In the genomic region with DNA sequence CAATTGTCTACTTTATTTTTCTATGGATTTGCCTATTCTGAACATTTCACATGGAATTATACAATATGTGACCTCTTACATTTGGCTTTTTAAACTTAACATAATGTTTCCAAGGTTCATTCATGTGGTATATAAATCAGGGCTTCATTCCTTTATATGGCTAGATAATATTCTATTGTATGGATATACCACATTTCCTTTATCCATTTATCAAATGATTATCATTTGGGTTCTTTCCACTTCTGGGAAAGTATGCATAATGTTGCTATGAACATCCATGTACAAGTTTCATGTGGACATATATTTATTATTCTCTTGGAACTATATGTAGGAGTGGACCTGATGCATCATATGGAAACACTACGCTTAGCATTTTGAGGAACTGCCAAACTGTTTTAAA, we compare ENCODE assay signal across 16 cellular contexts.
DNase-seq lines count a peak whose midpoint lies in the region; ATAC-seq and TF ChIP-seq lines count a peak whose summit lies in the region.
"Had no signal": no experiment of that assay in that cellular context is flagged by ENCODE, and none has a peak within 500 bp of the region (broad histone marks: within the 10 kb centered on the region; RNA-seq: fewer than 3 reads in every experiment).

No MANE protein-coding gene starts in this region.

- no peak overlapping the region for H3K4me2 ChIP-seq in SK-N-SH
- H3K4me2 ChIP-seq in osteoblast (ENCODE audit: insufficient read depth, low read length) = no peak overlapping the region
- H3K4me2 ChIP-seq: A549 had no signal

- H2AFZ ChIP-seq in SK-N-SH (ENCODE audit: low read depth) (no peak overlapping the region), osteoblast (ENCODE audit: low read length) (no peak overlapping the region)

- H3K36me3 ChIP-seq in SK-N-SH (replicated peaks in 1 of 2; ENCODE audit: control insufficient read depth in 1 of 2, insufficient read depth in 2 of 2, low read length in 1 of 2) (no peaks in the 10 kb centered on the region), brain microvascular endothelial cell (replicated peaks) (no peaks in the 10 kb centered on the region), osteoblast (ENCODE audit: insufficient read depth, low read length) (no peaks in the 10 kb centered on the region)

- H3K9me3 ChIP-seq in SK-N-SH = peaks cover 11% of the 10 kb centered on the region; the same call in 1 of the 2 replicates
- no peaks in the 10 kb centered on the region for H3K9me3 ChIP-seq in osteoblast (ENCODE audit: low read depth, low read length)

- DNase-seq in SK-N-SH (no peak), brain microvascular endothelial cell (no peak), osteoblast (ENCODE audit: insufficient read length, low spot score, missing footprints) (no peak)
- DNase-seq in effector CD4-positive, alpha-beta T cell = no peak
- DNase-seq: AML-193; Caco-2; Calu3; CD4-positive, alpha-beta T cell; CD8-positive, alpha-beta T cell; DMS79 treated with DMSO at 0.1 percent for 48 hours; GF-D8 had no signal

- POLR2A ChIA-PET in SK-N-SH (lab: Yijun Ruan, JAX) = no interaction called here

- H3K9ac ChIP-seq in SK-N-SH = no peak overlapping the region
- H3K9ac ChIP-seq: BLaER1 treated with 17β-estradiol and CSF1 and Interleukin-3, amounts not matched to agents 10 nM and 100 nM had no signal

- CTCF ChIA-PET in SK-N-SH (lab: Yijun Ruan, JAX) = interaction anchor here (2.7 kb wide), 1 partner anchor 17 kb away, joined by 7 read pairs; no protein-coding TSS in a partner anchor

- no peaks in the 10 kb centered on the region for H3K9me2 ChIP-seq in SK-N-SH

- in situ Hi-C loops in brain microvascular endothelial cell (cut with HindIII; ENCODE audit: low pct_ligation_motif_present, low sequenced_read_pairs) = no loop called here

- peaks cover 10% of the 10 kb centered on the region for H3F3A ChIP-seq in SK-N-SH (replicated peaks; ENCODE audit: insufficient read depth)

- H3K4me1 ChIP-seq in SK-N-SH (ENCODE audit: control insufficient read depth in 1 of 2, insufficient read depth in 2 of 2, low read depth in 1 of 2, low read length in 1 of 2) (peaks cover 0 to 7% of the 10 kb centered on the region in 2 experiments; a peak in 1 of 4 replicates), osteoblast (ENCODE audit: insufficient read depth, low read length) (peaks cover 8% of the 10 kb centered on the region)
- H3K4me1 ChIP-seq: A549, Caco-2 had no signal

- no peak for TF ChIP-seq CTCF in SK-N-SH (IDR thresholded peaks at IDR 0.05)
- no peak for TF ChIP-seq CTCF in brain microvascular endothelial cell (IDR thresholded peaks at IDR 0.05; ENCODE audit: low read depth, low read length, missing control alignments)
- TF ChIP-seq CTCF in osteoblast (IDR thresholded peaks at IDR 0.05; ENCODE audit: extremely low read depth, low read depth, low read length) = no peak

- H3K27ac ChIP-seq in SK-N-SH (ENCODE audit: low read depth in 2 of 2, low read length in 1 of 2) (0 out of 4 replicates have a peak overlapping the region, but pooled peaks of 1 of the 2 experiments have one; percentile 63), brain microvascular endothelial cell (peak overlapping the region; percentile 93), osteoblast (ENCODE audit: low read depth, low read length) (peak overlapping the region; percentile 43)
- H3K27ac ChIP-seq: 22Rv1; A549; BLaER1 treated with 17β-estradiol and CSF1 and Interleukin-3, amounts not matched to agents 10 nM and 100 nM; C4-2B had no signal

- H3K27me3 ChIP-seq in SK-N-SH (ENCODE audit: insufficient read depth) = no peaks in the 10 kb centered on the region
- H3K27me3 ChIP-seq in brain microvascular endothelial cell (replicated peaks) = no peaks in the 10 kb centered on the region
- no peaks in the 10 kb centered on the region for H3K27me3 ChIP-seq in osteoblast (ENCODE audit: insufficient read depth, low read length)
- H3K27me3 ChIP-seq: BLaER1 treated with 17β-estradiol and CSF1 and Interleukin-3, amounts not matched to agents 10 nM and 100 nM had no signal

- TF ChIP-seq RAD21 in SK-N-SH (IDR thresholded peaks at IDR 0.05; ENCODE audit: low read length) = no peak

- TF ChIP-seq EP300 in SK-N-SH (IDR thresholded peaks at IDR 0.05; ENCODE audit: borderline replicate concordance in 1 of 2, low read depth in 1 of 2, low read length in 1 of 2) = no peak

- H3K4me3 ChIP-seq in SK-N-SH (ENCODE audit: low read depth in 2 of 2, low read length in 1 of 2) (no peak overlapping the region), brain microvascular endothelial cell (ENCODE audit: low read depth, low read length) (no peak overlapping the region), osteoblast (ENCODE audit: insufficient read depth, low read length) (no peak overlapping the region)
- H3K4me3 ChIP-seq: A549; BLaER1 treated with 17β-estradiol and CSF1 and Interleukin-3, amounts not matched to agents 10 nM and 100 nM had no signal

- WGBS in SK-N-SH (ENCODE audit: low lambda C conversion rate) = 80% methylated on average over 1 of the region's 1 CpG

- ATAC-seq in SK-N-SH treated with all-trans-retinoic acid at 6 μM for 48 hours = no peak
- ATAC-seq: CD8-positive, alpha-beta T cell had no signal

- H3K79me2 ChIP-seq in SK-N-SH (ENCODE audit: insufficient read depth) = no peaks in the 10 kb centered on the region
- H3K79me2 ChIP-seq in osteoblast (ENCODE audit: insufficient read depth, low read length) = no peaks in the 10 kb centered on the region

- H4K20me1 ChIP-seq in SK-N-SH (ENCODE audit: insufficient read depth) (no peaks in the 10 kb centered on the region), osteoblast (ENCODE audit: insufficient read depth, low read length) (no peaks in the 10 kb centered on the region)
- H4K20me1 ChIP-seq: BLaER1 treated with 17β-estradiol and CSF1 and Interleukin-3, amounts not matched to agents 10 nM and 100 nM had no signal

TF ChIP-seq in SK-N-SH treated with all-trans-retinoic acid at 6 μM for 48 hours, 23 proteins besides CTCF, POLR2A, EP300 and RAD21:
- TF ChIP-seq ZNF8 (CRISPR knock-in tag; IDR thresholded peaks at IDR 0.05) (peak; percentile 92), ZNF70 (CRISPR knock-in tag; IDR thresholded peaks at IDR 0.05) (no peak)

TF ChIP-seq in SK-N-SH, 30 proteins besides CTCF, POLR2A, EP300 and RAD21:
- TF ChIP-seq RFX5 (IDR thresholded peaks at IDR 0.05; ENCODE audit: low read length) (no peak), FOSL2 (IDR thresholded peaks at IDR 0.05; ENCODE audit: borderline replicate concordance, low read depth) (no peak), TCF12 (IDR thresholded peaks at IDR 0.05) (no peak), USF1 (IDR thresholded peaks at IDR 0.05; ENCODE audit: borderline replicate concordance, low read depth) (no peak), NRF1 (IDR thresholded peaks at IDR 0.05; ENCODE audit: low read depth, low read length) (no peak), SIN3A (IDR thresholded peaks at IDR 0.05; ENCODE audit: borderline replicate concordance, low read depth, low read length) (no peak), NFIC (IDR thresholded peaks at IDR 0.05; ENCODE audit: borderline replicate concordance) (no peak), GABPA (IDR thresholded peaks at IDR 0.05; ENCODE audit: low read depth) (no peak), CHD2 (IDR thresholded peaks at IDR 0.05; ENCODE audit: low read length, partially characterized antibody) (no peak), MXI1 (IDR thresholded peaks at IDR 0.05; ENCODE audit: low read depth, low read length) (no peak)
- TF ChIP-seq, protein P1, sequence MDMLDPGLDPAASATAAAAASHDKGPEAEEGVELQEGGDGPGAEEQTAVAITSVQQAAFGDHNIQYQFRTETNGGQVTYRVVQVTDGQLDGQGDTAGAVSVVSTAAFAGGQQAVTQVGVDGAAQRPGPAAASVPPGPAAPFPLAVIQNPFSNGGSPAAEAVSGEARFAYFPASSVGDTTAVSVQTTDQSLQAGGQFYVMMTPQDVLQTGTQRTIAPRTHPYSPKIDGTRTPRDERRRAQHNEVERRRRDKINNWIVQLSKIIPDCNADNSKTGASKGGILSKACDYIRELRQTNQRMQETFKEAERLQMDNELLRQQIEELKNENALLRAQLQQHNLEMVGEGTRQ (IDR thresholded peaks at IDR 0.05; ENCODE audit: borderline replicate concordance, low read depth, low read length) = no peak
TF ChIP-seq in SK-N-SH: peak in this region for 0.
